ENCODE assay signal across 15 cellular contexts in genomic region chr3:112633191-112633590, GRCh38. TPM values are rescaled to one million over a fixed set of nuclear protein-coding genes. Genes with fewer than 3 reads are reported as not detected.
DNase-seq lines count a peak whose midpoint lies in the region; ATAC-seq and TF ChIP-seq lines count a peak whose summit lies in the region.
"Had no signal": no experiment of that assay in that cellular context is flagged by ENCODE, and none has a peak within 500 bp of the region (broad histone marks: within the 10 kb centered on the region; RNA-seq: fewer than 3 reads in every experiment).

No MANE protein-coding gene starts in this region.

- no peaks in the 10 kb centered on the region for H3K36me3 Mint-ChIP-seq in GM23338 (ENCODE audit: low read depth)
- H3K36me3 Mint-ChIP-seq: CD8-positive, alpha-beta memory T cell had no signal

- H4K20me1 ChIP-seq in GM23338 (replicated peaks; ENCODE audit: insufficient read depth), result no peaks in the 10 kb centered on the region
- H4K20me1 ChIP-seq in PC-3 (ENCODE audit: low read length), result no peaks in the 10 kb centered on the region

- no peak for TF ChIP-seq POLR2A in stomach (IDR thresholded peaks at IDR 0.05)
- TF ChIP-seq POLR2A in Peyer's patch (IDR thresholded peaks at IDR 0.05), result no peak

- POLR2A ChIA-PET in PC-3 (lab: Charles Lee; ENCODE audit: unreplicated experiment), result no interaction called here

- H3K27me3 ChIP-seq in GM23338 (ENCODE audit: insufficient read depth) (no peaks in the 10 kb centered on the region), PC-3 (ENCODE audit: low read length) (no peaks in the 10 kb centered on the region), stomach (no peaks in the 10 kb centered on the region), Peyer's patch (no peaks in the 10 kb centered on the region)

- 47 to 55% (median 54%) methylated on average over 3 of the region's 3 CpGs for WGBS in stomach, 5 donors

- no peak overlapping the region for H3K9ac ChIP-seq in PC-3 (ENCODE audit: low read length)

- H3K9me3 ChIP-seq in PC-3 (ENCODE audit: low read length) (no peaks in the 10 kb centered on the region), stomach (no peaks in the 10 kb centered on the region), Peyer's patch (no peaks in the 10 kb centered on the region)
- H3K9me3 ChIP-seq: psoas muscle had no signal

- intact Hi-C loops in PC-3 (cut with micrococcal nuclease), result loop anchor here (2.0 kb wide), 1 partner anchor 16 kb away; no protein-coding TSS in a partner anchor
- intact Hi-C loops in stomach (cut with DNase I; ENCODE audit: low total_unique reads), result no loop called here

- CTCF ChIA-PET in PC-3 (lab: Charles Lee), result no interaction called here

- TF ChIP-seq EP300 in stomach (IDR thresholded peaks at IDR 0.05), result no peak

- H3K79me2 ChIP-seq in GM23338 (replicated peaks; ENCODE audit: insufficient read depth) (no peaks in the 10 kb centered on the region), PC-3 (ENCODE audit: low read length) (no peaks in the 10 kb centered on the region)

- H3K9me2 ChIP-seq in GM23338 (ENCODE audit: insufficient read depth) (no peaks in the 10 kb centered on the region), PC-3 (replicated peaks; ENCODE audit: low read length) (no peaks in the 10 kb centered on the region)

- H3K4me3 ChIP-seq in GM23338 (no peak overlapping the region), PC-3 (ENCODE audit: low read length) (no peak overlapping the region), fibroblast of pulmonary artery (replicated peaks; ENCODE audit: low read depth, low read length) (peak overlapping the region; percentile 8), stomach (no peak overlapping the region), Peyer's patch (no peak overlapping the region)
- H3K4me3 ChIP-seq: psoas muscle had no signal

- DNase-seq in GM23338 (ENCODE audit: low spot score), result peak; percentile 49
- DNase-seq in PC-3, result no peak
- DNase-seq in fibroblast of pulmonary artery (ENCODE audit: low read depth), result no peak
- DNase-seq in stomach, result no peak
- DNase-seq in Peyer's patch, result no peak
- no peak for DNase-seq in KBM-7
- DNase-seq: activated CD4-positive, alpha-beta T cell treated with anti-CD3 and anti-CD28 coated beads, Interleukin-2, amount 10 ng/mL, durations not matched to agents 24 days and 14 days; CD8-positive, alpha-beta memory T cell; midbrain; psoas muscle; stimulated activated CD4-positive, alpha-beta T cell treated with anti-CD3 and anti-CD28 coated beads, Interleukin-4, amount 100 ng/mL, for 24 hours; stimulated activated naive CD4-positive, alpha-beta T cell treated with Interleukin-2 at 50 U/mL for 16 hours had no signal

- no peaks in the 10 kb centered on the region for H3F3A ChIP-seq in GM23338 (replicated peaks; ENCODE audit: low read depth)
- no peaks in the 10 kb centered on the region for H3F3A ChIP-seq in PC-3 (ENCODE audit: low read length, unreplicated experiment)

- peaks cover 61% of the 10 kb centered on the region for H3K4me1 Mint-ChIP-seq in GM23338

- peak overlapping the region; percentile 10; the same call in 1 of the 3 replicates for H3K4me3 Mint-ChIP-seq in GM23338
- H3K4me3 Mint-ChIP-seq: activated CD4-positive, alpha-beta T cell treated with anti-CD3 and anti-CD28 coated beads, Interleukin-2, amount 10 ng/mL, durations not matched to agents 24 days and 14 days; activated T-helper 1 cell treated with anti-CD3 and anti-CD28 coated beads, Interleukin-12 subunit alpha, Interleukin-12 subunit beta, Interleukin-2, Interleukin-4 antibody, amounts not matched to agents 30 ng/mL and 10 ng/mL and 1 ng/mL, durations not matched to agents 14 hours and 24 hours and 36 hours; CD8-positive, alpha-beta memory T cell; IgD-negative memory B cell had no signal

- peak overlapping the region; percentile 37 for H3K27ac Mint-ChIP-seq in GM23338
- H3K27ac Mint-ChIP-seq: activated CD4-positive, alpha-beta T cell treated with anti-CD3 and anti-CD28 coated beads, Interleukin-2, amount 10 ng/mL, durations not matched to agents 24 days and 14 days; activated T-helper 1 cell treated with anti-CD3 and anti-CD28 coated beads, Interleukin-12 subunit alpha, Interleukin-12 subunit beta, Interleukin-2, Interleukin-4 antibody, amounts not matched to agents 30 ng/mL and 10 ng/mL and 1 ng/mL, durations not matched to agents 14 hours and 24 hours and 36 hours; IgD-negative memory B cell had no signal

- in situ Hi-C loops in KBM-7 (cut with MboI; ENCODE audit: low pct_unique_long_range_greater_than_20kb, low sequenced_read_pairs), result no loop called here

- ATAC-seq in GM23338 (peak; percentile 44), PC-3 (peak; percentile 25), GM18502 (IDR thresholded peaks at IDR 0.05; ENCODE audit: poor library complexity, unreplicated experiment) (no peak)
- ATAC-seq: psoas muscle had no signal

- no peaks in the 10 kb centered on the region for H3K27me3 Mint-ChIP-seq in GM23338 (ENCODE audit: insufficient read depth, low read depth, poor library complexity)
- H3K27me3 Mint-ChIP-seq: IgD-negative memory B cell had no signal

- no peak overlapping the region for H2AFZ ChIP-seq in GM23338
- no peak overlapping the region for H2AFZ ChIP-seq in PC-3 (ENCODE audit: low read length)

- H3K4me2 ChIP-seq in GM23338 (peak overlapping the region; percentile 53), PC-3 (ENCODE audit: low read length) (no peak overlapping the region)

- H3K27ac ChIP-seq in GM23338 (ENCODE audit: low read depth) (peak overlapping the region; percentile 78), PC-3 (ENCODE audit: low read length) (no peak overlapping the region), stomach (peak overlapping the region in 4 of 5 donors; percentile 5 to 83 (median 78)), Peyer's patch (peak overlapping the region in 1 of 4 donors; percentile 16)
- H3K27ac ChIP-seq: psoas muscle had no signal

- no peaks in the 10 kb centered on the region for H3K36me3 ChIP-seq in GM23338 (ENCODE audit: insufficient read depth)
- H3K36me3 ChIP-seq in PC-3 (ENCODE audit: low read depth, low read length), result no peaks in the 10 kb centered on the region
- no peaks in the 10 kb centered on the region for H3K36me3 ChIP-seq in stomach
- H3K36me3 ChIP-seq in Peyer's patch, result no peaks in the 10 kb centered on the region

- no peaks in the 10 kb centered on the region for H3K9me3 Mint-ChIP-seq in GM23338
- H3K9me3 Mint-ChIP-seq: activated CD4-positive, alpha-beta T cell treated with anti-CD3 and anti-CD28 coated beads, Interleukin-2, amount 10 ng/mL, durations not matched to agents 24 days and 14 days; activated T-helper 1 cell treated with anti-CD3 and anti-CD28 coated beads, Interleukin-12 subunit alpha, Interleukin-12 subunit beta, Interleukin-2, Interleukin-4 antibody, amounts not matched to agents 30 ng/mL and 10 ng/mL and 1 ng/mL, durations not matched to agents 14 hours and 24 hours and 36 hours; CD8-positive, alpha-beta memory T cell; IgD-negative memory B cell had no signal

- H3K4me1 ChIP-seq in GM23338 (ENCODE audit: insufficient read depth) (peaks cover 66% of the 10 kb centered on the region), PC-3 (ENCODE audit: insufficient read depth, low read length) (peaks cover 18% of the 10 kb centered on the region), stomach (peaks cover 0 to 63% (median 27%) of the 10 kb centered on the region in 4 donors), Peyer's patch (no peaks in the 10 kb centered on the region)
- H3K4me1 ChIP-seq: psoas muscle had no signal

- BruUV-seq in PC-3 (replicated peaks; lab: Mats Ljungman, UMichigan), result no TSS peak

- no peak for TF ChIP-seq CTCF in GM23338 (conservative IDR thresholded peaks at IDR 0.05; ENCODE audit: low read depth in 2 of 2)
- no peak for TF ChIP-seq CTCF in PC-3 (conservative IDR thresholded peaks at IDR 0.05; ENCODE audit: low read depth, low read length)
- TF ChIP-seq CTCF in fibroblast of pulmonary artery (IDR thresholded peaks at IDR 0.05; ENCODE audit: low read length, missing control alignments), result no peak
- no peak for TF ChIP-seq CTCF in stomach (IDR thresholded peaks at IDR 0.05)
- TF ChIP-seq CTCF in Peyer's patch (IDR thresholded peaks at IDR 0.05), result no peak

TF ChIP-seq in GM23338, 12 proteins besides CTCF, POLR2A, EP300 and RAD21 (continues in another document):
- TF ChIP-seq ZNF114 (CRISPR knock-in tag; IDR thresholded peaks at IDR 0.05), result no peak
- no peak for TF ChIP-seq ZNF331 (CRISPR knock-in tag; IDR thresholded peaks at IDR 0.05; ENCODE audit: low read depth)
- TF ChIP-seq EZH2 (IDR thresholded peaks at IDR 0.05; ENCODE audit: low read depth, unreplicated experiment), result no peak

RNA-seq across cellular contexts. Expression of gene CCDC80, which starts 7.8 kb away (rescaled TPM):
- total RNA-seq in GM23338 (2014; rRNA removed; shearing (Covaris generic)), result 5.4 and 8.1 TPM in 2 replicates
- 6.0 and 6.7 TPM in 2 replicates for polyA plus RNA-seq in GM23338 (2016; fragmentation: Nextera tagmentation; extraction: Ambion mirVana)
- total RNA-seq in PC-3 (2014; rRNA removed), result 17.0 and 20.4 TPM in 2 replicates
- total RNA-seq in stomach, result 100 to 1,000 TPM in 1 of 5 donors, 10 to 100 TPM in 3, 1 to 10 TPM in 1; 2.3 to 158 (median 29.0) TPM
- polyA plus RNA-seq in stomach, result 10 to 100 TPM in 2 of 3 donors, 1 to 10 TPM in 1; 7.4 to 11.8 (median 10.2) TPM
- total RNA-seq in Peyer's patch, result 10 to 100 TPM in 2 of 4 donors, 1 to 10 TPM in 2; 2.6 to 26.4 (median 13.0) TPM
- total RNA-seq: activated CD4-positive, alpha-beta T cell treated with anti-CD3 and anti-CD28 coated beads, Interleukin-2, amount 10 ng/mL, durations not matched to agents 24 days and 14 days; CD8-positive, alpha-beta memory T cell had no signal
